10 cellular contexts compared by ENCODE assay signal in the genomic region with DNA sequence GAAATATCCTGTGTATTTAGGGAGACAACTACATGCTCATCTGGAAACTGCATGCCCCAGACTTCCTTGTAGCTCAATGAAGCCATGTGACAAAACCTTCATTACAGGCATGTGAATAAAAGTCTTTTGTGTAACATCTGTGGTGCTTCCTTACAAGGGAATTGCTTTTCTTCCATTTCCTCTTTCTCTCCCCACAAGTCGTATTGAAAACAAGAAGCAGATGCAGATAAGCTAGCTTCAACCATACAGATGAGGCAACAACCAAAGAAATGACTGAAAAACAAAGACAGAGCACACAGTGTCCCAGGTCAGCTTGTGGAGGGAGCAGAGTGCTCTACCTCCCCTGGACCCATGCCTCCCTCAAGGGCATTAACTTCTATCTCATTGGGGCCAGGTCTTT.
A peak's percentile ranks its signal among the peaks of the same experiment; 100 is the strongest.
DNase-seq lines count a peak whose midpoint lies in the region; ATAC-seq and TF ChIP-seq lines count a peak whose summit lies in the region.
"Had no signal": no experiment of that assay in that cellular context is flagged by ENCODE, and none has a peak within 500 bp of the region (broad histone marks: within the 10 kb centered on the region; RNA-seq: fewer than 3 reads in every experiment).

No MANE protein-coding gene starts in this region.

- H3K9me3 Mint-ChIP-seq in activated CD8-positive, alpha-beta T cell treated with anti-CD3 and anti-CD28 coated beads for 36 hours, result no peaks in the 10 kb centered on the region

- in situ Hi-C loops in SK-MEL-5 (cut with HindIII; ENCODE audit: low pct_unique_long_range_greater_than_20kb, low sequenced_read_pairs), result no loop called here

- no peak for TF ChIP-seq CTCF in activated CD8-positive, alpha-beta T cell treated with anti-CD3 and anti-CD28 coated beads for 36 hours (IDR thresholded peaks at IDR 0.05)

- no peaks in the 10 kb centered on the region for H3K4me1 Mint-ChIP-seq in activated CD8-positive, alpha-beta T cell treated with anti-CD3 and anti-CD28 coated beads for 36 hours (ENCODE audit: low read depth)
- H3K4me1 Mint-ChIP-seq: natural killer cell had no signal

- DNase-seq in CD1c-positive myeloid dendritic cell (ENCODE audit: extremely low spot score), result peak; percentile 83
- DNase-seq in SK-MEL-5 (ENCODE audit: low read depth, low spot score), result peak; percentile 14
- peak; percentile 88 for DNase-seq in medulla oblongata (ENCODE audit: extremely low spot score)
- DNase-seq in activated CD8-positive, alpha-beta T cell treated with anti-CD3 and anti-CD28 coated beads for 36 hours, result no peak
- no peak for DNase-seq in HuH-7.5 (ENCODE audit: low spot score)
- DNase-seq in NCI-H774 (lab: John Stamatoyannopoulos, UW), result no peak
- DNase-seq: natural killer cell, NCI-H1417 treated with DMSO at 0.1 percent for 48 hours had no signal

- H3K27ac Mint-ChIP-seq in activated CD8-positive, alpha-beta T cell treated with anti-CD3 and anti-CD28 coated beads for 36 hours, result no peak overlapping the region
- H3K27ac Mint-ChIP-seq: natural killer cell had no signal

- POLR2A ChIA-PET in activated CD8-positive, alpha-beta T cell treated with anti-CD3 and anti-CD28 coated beads for 36 hours (lab: Charles Lee), result no interaction called here

- no peak overlapping the region for H3K4me3 Mint-ChIP-seq in activated CD8-positive, alpha-beta T cell treated with anti-CD3 and anti-CD28 coated beads for 36 hours
- H3K4me3 Mint-ChIP-seq: natural killer cell had no signal

- CTCF ChIA-PET in activated CD8-positive, alpha-beta T cell treated with anti-CD3 and anti-CD28 coated beads for 36 hours (lab: Charles Lee), result no interaction called here

- H3K27me3 Mint-ChIP-seq in activated CD8-positive, alpha-beta T cell treated with anti-CD3 and anti-CD28 coated beads for 36 hours, result peaks cover 2% of the 10 kb centered on the region

- intact Hi-C loops in activated CD8-positive, alpha-beta T cell treated with anti-CD3 and anti-CD28 coated beads for 36 hours (cut with micrococcal nuclease), result no loop called here

- ATAC-seq in HG02870 (IDR thresholded peaks at IDR 0.05; ENCODE audit: unreplicated experiment) (peak; percentile 82), HG03139 (IDR thresholded peaks at IDR 0.05; ENCODE audit: unreplicated experiment) (no peak)
- no peak for ATAC-seq in activated CD8-positive, alpha-beta T cell treated with anti-CD3 and anti-CD28 coated beads for 36 hours

- H3K36me3 Mint-ChIP-seq in activated CD8-positive, alpha-beta T cell treated with anti-CD3 and anti-CD28 coated beads for 36 hours (ENCODE audit: low read depth), result no peaks in the 10 kb centered on the region
- H3K36me3 Mint-ChIP-seq: natural killer cell had no signal

Comparison
In these comparisons a context has a peak if more than half of its experiments do, and no peak if none do; other contexts are left out.
1. DNase-seq: peak in CD1c-positive myeloid dendritic cell (single experiment), SK-MEL-5 (single experiment) and medulla oblongata (single experiment); none in activated CD8-positive, alpha-beta T cell treated with anti-CD3 and anti-CD28 coated beads for 36 hours (single experiment), HuH-7.5 (single experiment) and NCI-H774 (single experiment).